In genomic region chr19:44800461-44800860, GRCh38 we compare ENCODE assay signal across 9 cellular contexts. TPM values are rescaled to one million over a fixed set of nuclear protein-coding genes. Genes with fewer than 3 reads are reported as not detected.
DNase-seq lines count a peak whose midpoint lies in the region; ATAC-seq and TF ChIP-seq lines count a peak whose summit lies in the region.
"Had no signal": no experiment of that assay in that cellular context is flagged by ENCODE, and none has a peak within 500 bp of the region (broad histone marks: within the 10 kb centered on the region; RNA-seq: fewer than 3 reads in every experiment).

No MANE protein-coding gene starts in this region.

- H3K27ac ChIP-seq in adrenal gland = no peak overlapping the region
- no peak overlapping the region for H3K27ac ChIP-seq in right atrium auricular region
- no peak overlapping the region for H3K27ac ChIP-seq in gastrocnemius medialis

- H3K4me1 Mint-ChIP-seq in T-helper 17 cell = peaks cover 17% of the 10 kb centered on the region

- in situ Hi-C loops in gastrocnemius medialis (cut with MboI; ENCODE audit: low sequenced_read_pairs in 4 of 4) = no loop called here

- H3K36me3 Mint-ChIP-seq in T-helper 17 cell (ENCODE audit: low read depth) = no peaks in the 10 kb centered on the region

- H3K36me3 ChIP-seq in adrenal gland (replicated peaks in 1 of 2) = no peaks in the 10 kb centered on the region
- H3K36me3 ChIP-seq in right atrium auricular region = no peaks in the 10 kb centered on the region
- H3K36me3 ChIP-seq in gastrocnemius medialis = no peaks in the 10 kb centered on the region

- ATAC-seq in GM21723 (IDR thresholded peaks at IDR 0.05; ENCODE audit: unreplicated experiment) = peak; percentile 80
- ATAC-seq in T-helper 17 cell = peak; percentile 99
- peak; percentile 73 to 88 for ATAC-seq in gastrocnemius medialis
- ATAC-seq in GM19328 (IDR thresholded peaks at IDR 0.05; ENCODE audit: unreplicated experiment) = no peak

- no peaks in the 10 kb centered on the region for H3K27me3 Mint-ChIP-seq in T-helper 17 cell

- no peak overlapping the region for H3K4me3 ChIP-seq in adrenal gland
- H3K4me3 ChIP-seq in right atrium auricular region = no peak overlapping the region
- H3K4me3 ChIP-seq in gastrocnemius medialis = no peak overlapping the region

- no peak overlapping the region for H3K27ac Mint-ChIP-seq in T-helper 17 cell

- H3K4me1 ChIP-seq in adrenal gland (replicated peaks in 1 of 2) = no peaks in the 10 kb centered on the region
- H3K4me1 ChIP-seq in right atrium auricular region = peaks cover 0 to 11% of the 10 kb centered on the region in 2 donors
- H3K4me1 ChIP-seq in gastrocnemius medialis = peaks cover 9 to 14% of the 10 kb centered on the region in 2 donors

- no peak overlapping the region for H3K4me3 Mint-ChIP-seq in T-helper 17 cell

- intact Hi-C loops in adrenal gland (cut with DNase I) (loop anchor here in 1 of 2 donors (5.0 kb wide), 1 partner anchor 42 kb away; no protein-coding TSS in a partner anchor), gastrocnemius medialis (cut with DNase I; ENCODE audit: low total_unique reads) (loop anchor here (1.0 to 10.0 kb wide), 2 partner anchors 44 to 914 kb away; no protein-coding TSS in a partner anchor)

- H3K9me3 ChIP-seq in T-helper 17 cell (ENCODE audit: control insufficient read depth, low read length, poor library complexity, severe bottlenecking) (no peaks in the 10 kb centered on the region), adrenal gland (replicated peaks in 1 of 3) (no peaks in the 10 kb centered on the region), right atrium auricular region (no peaks in the 10 kb centered on the region), gastrocnemius medialis (no peaks in the 10 kb centered on the region)

- WGBS in adrenal gland, 4 donors = 0 to 8% (median 1%) methylated on average over 1 to 3 of the region's 3 CpGs

- no peaks in the 10 kb centered on the region for H3K27me3 ChIP-seq in adrenal gland
- H3K27me3 ChIP-seq in right atrium auricular region = no peaks in the 10 kb centered on the region
- no peaks in the 10 kb centered on the region for H3K27me3 ChIP-seq in gastrocnemius medialis

- TF ChIP-seq CTCF in adrenal gland (IDR thresholded peaks at IDR 0.05) (peak; percentile 93 to 99 (median 98)), right atrium auricular region (IDR thresholded peaks at IDR 0.05) (peak; percentile 93), gastrocnemius medialis (IDR thresholded peaks at IDR 0.05 in 4 of 5, conservative IDR thresholded peaks at IDR 0.05 in 1 of 5) (peak; percentile 86 to 95 (median 89))

- TF ChIP-seq POLR2A in adrenal gland (IDR thresholded peaks at IDR 0.05) = no peak
- TF ChIP-seq POLR2A in gastrocnemius medialis (IDR thresholded peaks at IDR 0.05) = no peak

- peak; percentile 72 for DNase-seq in COLO829 (ENCODE audit: low spot score)
- DNase-seq in NCI-H1105 (lab: John Stamatoyannopoulos, UW) = peak; percentile 61
- peak; percentile 66 to 84 (median 73) for DNase-seq in T-helper 17 cell
- DNase-seq in adrenal gland = peak; percentile 87 to 94 (median 89)
- DNase-seq in right atrium auricular region (ENCODE audit: low spot score) = peak; percentile 83
- peak; percentile 48 to 73 for DNase-seq in gastrocnemius medialis

RNA-seq across cellular contexts. Expression of gene BCAM, which starts 8.4 kb away (rescaled TPM):
- total RNA-seq in T-helper 17 cell (not detected), adrenal gland (10 to 100 TPM; 18.6 to 81.1 (median 44.7) TPM), right atrium auricular region (100 to 1,000 TPM in 1 of 2 donors, 10 to 100 TPM in 1; 82.1 to 102 TPM), gastrocnemius medialis (10 to 100 TPM; 10.2 to 24.6 (median 23.6) TPM)
- 10 to 100 TPM in 2 of 3 donors, 1 to 10 TPM in 1; 5.1 to 68.4 (median 55.1) TPM for polyA plus RNA-seq in adrenal gland
- total RNA-seq: activated CD8-positive, alpha-beta memory T cell treated with anti-CD3 and anti-CD28 coated beads for 36 hours had no signal

RNA-seq across cellular contexts. Expression of gene CBLC, which starts 22.8 kb away (rescaled TPM):
- not detected for total RNA-seq in T-helper 17 cell
- total RNA-seq in adrenal gland = under 1 TPM in 1 of 8 donors, not detected in 7; 0.14 TPM
- under 1 TPM in 1 of 3 donors, not detected in 2; 0.13 TPM for polyA plus RNA-seq in adrenal gland
- total RNA-seq in right atrium auricular region = not detected
- total RNA-seq in gastrocnemius medialis = under 1 TPM in 1 of 4 donors, not detected in 3; 0.49 TPM
- total RNA-seq: activated CD8-positive, alpha-beta memory T cell treated with anti-CD3 and anti-CD28 coated beads for 36 hours had no signal

RNA-seq across cellular contexts. Expression of gene NECTIN2, which starts 45.6 kb away (rescaled TPM):
- total RNA-seq in T-helper 17 cell (1 to 10 TPM; 2.5 to 5.2 TPM), adrenal gland (100 to 1,000 TPM; 120 to 243 (median 138) TPM), right atrium auricular region (10 to 100 TPM; 65.1 to 95.7 TPM), gastrocnemius medialis (10 to 100 TPM; 10.3 to 20.8 (median 16.7) TPM)
- 100 to 1,000 TPM in 2 of 3 donors, 10 to 100 TPM in 1; 82.7 to 139 (median 124) TPM for polyA plus RNA-seq in adrenal gland

RNA-seq across cellular contexts. Expression of gene BCL3, which starts 52.0 kb away (rescaled TPM):
- 100 to 1,000 TPM; 149 to 168 TPM for total RNA-seq in T-helper 17 cell
- 10 to 100 TPM; 32.3 to 85.1 (median 52.1) TPM for total RNA-seq in adrenal gland
- polyA plus RNA-seq in adrenal gland = 100 to 1,000 TPM in 1 of 3 donors, 10 to 100 TPM in 2; 10.2 to 120 (median 45.9) TPM
- 10 to 100 TPM; 15.3 to 25.2 TPM for total RNA-seq in right atrium auricular region
- 10 to 100 TPM in 1 of 4 donors, 1 to 10 TPM in 3; 7.2 to 15.7 (median 8.5) TPM for total RNA-seq in gastrocnemius medialis

Comparison
In these comparisons a context has a peak if more than half of its experiments do, and no peak if none do; other contexts are left out.
1. RNA of gene BCAM, which starts 8.4 kb away (total RNA-seq): 82.1 to 102 TPM in right atrium auricular region, 18.6 to 81.1 TPM in adrenal gland and 10.2 to 24.6 TPM in gastrocnemius medialis; not detected in T-helper 17 cell; every median in the first group is over 10 times any median in the second.
2. Peak in every context shown above with its lines, with median percentiles within 50 percentile points of each other: DNase-seq and CTCF ChIP-seq.